ENCODE assay signal across 9 cellular contexts in the genomic region with DNA sequence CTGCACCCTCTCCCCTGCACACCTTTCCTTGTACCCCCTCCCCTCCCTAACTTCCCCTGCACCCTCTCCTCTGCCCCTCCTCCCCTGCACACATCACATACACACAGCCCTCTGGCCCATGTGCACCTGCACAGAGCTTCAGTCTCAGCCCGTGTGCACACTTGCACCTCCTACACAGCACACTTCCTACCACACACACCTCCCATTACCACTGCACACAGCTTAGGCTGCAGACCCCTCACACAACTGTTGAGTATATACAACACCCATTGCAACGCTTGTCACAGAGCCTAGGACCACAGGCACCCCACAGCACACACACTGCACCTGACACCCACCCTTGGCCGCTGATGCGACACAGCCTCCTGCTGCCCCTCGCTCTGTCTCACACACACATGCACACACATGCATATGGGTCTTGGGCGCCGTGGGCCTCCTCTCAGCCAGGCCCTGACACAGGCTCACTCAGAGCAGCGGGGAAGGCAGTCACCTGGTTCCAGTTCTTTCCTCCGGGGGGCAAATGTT. TPM values are rescaled to one million over a fixed set of nuclear protein-coding genes. Genes with fewer than 3 reads are reported as not detected.
DNase-seq lines count a peak whose midpoint lies in the region; ATAC-seq and TF ChIP-seq lines count a peak whose summit lies in the region.
"Had no signal": no experiment of that assay in that cellular context is flagged by ENCODE, and none has a peak within 500 bp of the region (broad histone marks: within the 10 kb centered on the region; RNA-seq: fewer than 3 reads in every experiment).

No MANE protein-coding gene starts in this region.

- H3K27me3 Mint-ChIP-seq in T-cell (no peaks in the 10 kb centered on the region), glutamatergic neuron (ENCODE audit: unreplicated experiment) (peaks cover 10% of the 10 kb centered on the region)

- H3K9me3 Mint-ChIP-seq in T-cell: no peaks in the 10 kb centered on the region
- H3K9me3 Mint-ChIP-seq in glutamatergic neuron (ENCODE audit: unreplicated experiment): peaks cover 1% of the 10 kb centered on the region

- POLR2A ChIA-PET in T-cell (lab: Charles Lee): no interaction called here

- CTCF ChIA-PET in T-cell (lab: Charles Lee): interaction anchor here (0.6 to 1.7 kb wide), 4 partner anchors 7 to 1619 kb away, joined by 3 to 12 read pairs (median 8); no protein-coding TSS in a partner anchor

- no peak for TF ChIP-seq CTCF in glutamatergic neuron (IDR thresholded peaks at IDR 0.05; ENCODE audit: partially characterized antibody, unreplicated experiment)

- peak; percentile 16 to 40 (median 22) for ATAC-seq in T-cell (replicated peaks in 1 of 4)
- ATAC-seq in sciatic nerve: peak; percentile 16
- no peak for ATAC-seq in GM19397 (IDR thresholded peaks at IDR 0.05; ENCODE audit: unreplicated experiment)
- no peak for ATAC-seq in GM19035 (IDR thresholded peaks at IDR 0.05; ENCODE audit: unreplicated experiment)

- H3K4me3 ChIP-seq in GM08714 (ENCODE audit: low read length): peak overlapping the region; percentile 10; the same call in 1 of the 2 replicates

- H3K4me3 Mint-ChIP-seq in T-cell (peak overlapping the region; percentile 91 to 100 (median 96)), glutamatergic neuron (ENCODE audit: unreplicated experiment) (peak overlapping the region; percentile 25)

- H3K36me3 Mint-ChIP-seq in T-cell: no peaks in the 10 kb centered on the region
- H3K36me3 Mint-ChIP-seq in glutamatergic neuron (ENCODE audit: unreplicated experiment): no peaks in the 10 kb centered on the region

- intact Hi-C loops in sciatic nerve (cut with DNase I): no loop called here

- H3K4me1 Mint-ChIP-seq in T-cell (peaks cover 21 to 32% (median 28%) of the 10 kb centered on the region in 3 donors), glutamatergic neuron (ENCODE audit: low read depth, unreplicated experiment) (peaks cover 1% of the 10 kb centered on the region)

- DNase-seq in T-cell: peak in 1 of 34 experiments; percentile 3
- DNase-seq in glutamatergic neuron: no peak
- no peak for DNase-seq in sciatic nerve (ENCODE audit: low spot score)
- no peak for DNase-seq in cerebellar cortex (ENCODE audit: low spot score)
- DNase-seq in HuH-7 (ENCODE audit: low spot score): no peak
- DNase-seq: mesendoderm had no signal

- H3K27ac Mint-ChIP-seq in T-cell: peak overlapping the region; percentile 95
- no peak overlapping the region for H3K27ac Mint-ChIP-seq in glutamatergic neuron (ENCODE audit: unreplicated experiment)

RNA-seq across cellular contexts. Expression of gene SIGIRR, which starts 0.4 kb away (rescaled TPM):
- 100 to 1,000 TPM; 395 to 488 (median 460) TPM for total RNA-seq in T-cell
- 26.5 TPM for total RNA-seq in glutamatergic neuron (ENCODE audit: unreplicated experiment)
- total RNA-seq in sciatic nerve: 51.6 TPM

RNA-seq across cellular contexts. Expression of gene PKP3, which starts 20.4 kb away (rescaled TPM):
- total RNA-seq in T-cell (under 1 TPM in 4 of 5 donors, not detected in 1; 0.32 to 0.85 (median 0.47) TPM), glutamatergic neuron (ENCODE audit: unreplicated experiment) (not detected), sciatic nerve (0.49 TPM)

RNA-seq across cellular contexts. Expression of gene ANO9, which starts 27.4 kb away (rescaled TPM):
- total RNA-seq in T-cell (100 to 1,000 TPM; 103 to 128 (median 120) TPM), glutamatergic neuron (ENCODE audit: unreplicated experiment) (1.8 TPM), sciatic nerve (0.98 TPM)

RNA-seq across cellular contexts. Expression of gene PTDSS2, which starts 35.7 kb away (rescaled TPM):
- total RNA-seq in T-cell (10 to 100 TPM; 22.4 to 33.5 (median 28.7) TPM), glutamatergic neuron (ENCODE audit: unreplicated experiment) (123 TPM), sciatic nerve (33.1 TPM)

RNA-seq across cellular contexts. Expression of gene B4GALNT4, which starts 45.1 kb away (rescaled TPM):
- 1 to 10 TPM; 1.7 to 5.6 (median 2.8) TPM for total RNA-seq in T-cell
- 418 TPM for total RNA-seq in glutamatergic neuron (ENCODE audit: unreplicated experiment)
- total RNA-seq in sciatic nerve: 32.2 TPM

Comparison
In these comparisons a context has a peak if more than half of its experiments do, and no peak if none do; other contexts are left out.
1. ATAC-seq: peak in T-cell (4 of 4) and sciatic nerve (single experiment); none in GM19397 (single experiment) and GM19035 (single experiment).
2. RNA of gene ANO9, which starts 27.4 kb away (total RNA-seq): 103 to 128 TPM in T-cell; 1.8 TPM in glutamatergic neuron (single experiment) and 0.98 TPM in sciatic nerve (single experiment); every median in the first group is over 10 times any median in the second.